8 cellular contexts compared by ENCODE assay signal in genomic region chr2:64987001-64987962, GRCh38. TPM values are rescaled to one million over a fixed set of nuclear protein-coding genes. Genes with fewer than 3 reads are reported as not detected.
DNase-seq lines count a peak whose midpoint lies in the region; ATAC-seq lines count a peak whose summit lies in the region.

No MANE protein-coding gene starts in this region.

- H2BK5ac ChIP-seq in mesenchymal stem cell (ENCODE audit: low read depth, low read length, poor library complexity, severe bottlenecking) = no peak overlapping the region

- no peak overlapping the region for H2AFZ ChIP-seq in mesenchymal stem cell (ENCODE audit: low read depth, low read length)

- peak overlapping the region; percentile 67 to 90 (median 86) for H3K4me3 Mint-ChIP-seq in IgD-negative memory B cell
- H3K4me3 Mint-ChIP-seq in activated naive CD8-positive, alpha-beta T cell treated with anti-CD3 and anti-CD28 coated beads, Interleukin-2, amount 50 U/mL, for 24 hours = peak overlapping the region; percentile 79

- peak overlapping the region; percentile 39 to 76 for H3K18ac ChIP-seq in mesenchymal stem cell (ENCODE audit: low read depth in 1 of 2, low read length in 2 of 2)

- no peaks in the 10 kb centered on the region for H3K27me3 Mint-ChIP-seq in IgD-negative memory B cell
- peaks cover 5% of the 10 kb centered on the region for H3K27me3 Mint-ChIP-seq in activated naive CD8-positive, alpha-beta T cell treated with anti-CD3 and anti-CD28 coated beads, Interleukin-2, amount 50 U/mL, for 24 hours

- H3K36me3 ChIP-seq in mesenchymal stem cell (ENCODE audit: control insufficient read depth in 1 of 2, insufficient read depth in 2 of 2, low read depth in 1 of 2, low read length in 2 of 2) = no peaks in the 10 kb centered on the region

- H3K23ac ChIP-seq in mesenchymal stem cell (ENCODE audit: low read length in 2 of 2) = no peak overlapping the region

- H3K27ac ChIP-seq in mesenchymal stem cell (ENCODE audit: low read length, poor library complexity, severe bottlenecking) = no peak overlapping the region

- no peak overlapping the region for H2BK15ac ChIP-seq in mesenchymal stem cell (ENCODE audit: low read depth, poor library complexity, severe bottlenecking)

- 73% methylated on average over 6 of the region's 6 CpGs for WGBS in mesenchymal stem cell

- peak overlapping the region; percentile 99 for H3K9ac ChIP-seq in mesenchymal stem cell (ENCODE audit: low read length)

- peaks cover 2% of the 10 kb centered on the region for H3K36me3 Mint-ChIP-seq in IgD-negative memory B cell
- H3K36me3 Mint-ChIP-seq in activated naive CD8-positive, alpha-beta T cell treated with anti-CD3 and anti-CD28 coated beads, Interleukin-2, amount 50 U/mL, for 24 hours (ENCODE audit: low read depth) = peaks cover 2% of the 10 kb centered on the region

- H2BK12ac ChIP-seq in mesenchymal stem cell (ENCODE audit: low read length in 2 of 2) = no peak overlapping the region

- peak overlapping the region in 1 of 2 experiments; percentile 89 for H3K4me3 ChIP-seq in mesenchymal stem cell (ENCODE audit: insufficient read depth in 1 of 2, low read depth in 1 of 2, low read length in 2 of 2)

- H3K27me3 ChIP-seq in mesenchymal stem cell (ENCODE audit: control insufficient read depth in 1 of 2, insufficient read depth in 1 of 2, low read length in 2 of 2) = peaks cover 0 to 7% of the 10 kb centered on the region in 2 experiments

- H3K14ac ChIP-seq in mesenchymal stem cell (ENCODE audit: low read length in 2 of 2) = no peak overlapping the region

- DNase-seq in NOMO-1 treated with DMSO at 0.1 percent for 48 hours (lab: John Stamatoyannopoulos, UW; ENCODE audit: unreplicated experiment) (peak; percentile 29), NOMO-1 treated with dmso at 0.1 percent for 144 hours (lab: John Stamatoyannopoulos, UW; ENCODE audit: unreplicated experiment) (no peak), mesenchymal stem cell (peak; percentile 33), NCI-H1092 treated with DMSO at 0.1 percent for 48 hours (lab: John Stamatoyannopoulos, UW) (no peak), cerebellar nuclear complex (lab: John Stamatoyannopoulos, UW) (no peak)
- no peak for DNase-seq in activated naive CD8-positive, alpha-beta T cell treated with anti-CD3 and anti-CD28 coated beads, Interleukin-2, amount 50 U/mL, for 24 hours
- no peak for DNase-seq in activated CD4-positive, CD25-positive, alpha-beta regulatory T cell (lab: John Stamatoyannopoulos, UW)

- peaks cover 23 to 27% (median 26%) of the 10 kb centered on the region in 3 donors for H3K4me1 Mint-ChIP-seq in IgD-negative memory B cell
- H3K4me1 Mint-ChIP-seq in activated naive CD8-positive, alpha-beta T cell treated with anti-CD3 and anti-CD28 coated beads, Interleukin-2, amount 50 U/mL, for 24 hours = peaks cover 42% of the 10 kb centered on the region

- H3K4ac ChIP-seq in mesenchymal stem cell (ENCODE audit: low read depth in 1 of 2, low read length in 2 of 2) = no peak overlapping the region

- ATAC-seq in activated naive CD8-positive, alpha-beta T cell treated with anti-CD3 and anti-CD28 coated beads, Interleukin-2, amount 50 U/mL, for 24 hours = no peak

- H4K8ac ChIP-seq in mesenchymal stem cell (ENCODE audit: low read length) = no peak overlapping the region

- H3K4me2 ChIP-seq in mesenchymal stem cell (ENCODE audit: low read length, poor library complexity, severe bottlenecking) = no peak overlapping the region

- peaks cover 12% of the 10 kb centered on the region for H3K4me1 ChIP-seq in mesenchymal stem cell (ENCODE audit: control insufficient read depth, insufficient read depth, low read depth, low read length)

- H2AK5ac ChIP-seq in mesenchymal stem cell (ENCODE audit: low read length, severe bottlenecking) = no peak overlapping the region

- no peaks in the 10 kb centered on the region for H3K9me3 ChIP-seq in mesenchymal stem cell (ENCODE audit: control insufficient read depth, low read length)

- H3K79me1 ChIP-seq in mesenchymal stem cell (replicated peaks; ENCODE audit: low read length, poor library complexity, severe bottlenecking) = peaks cover 1% of the 10 kb centered on the region

- H3K27ac Mint-ChIP-seq in IgD-negative memory B cell = peak overlapping the region in 1 of 3 donors; percentile 29
- H3K27ac Mint-ChIP-seq in activated naive CD8-positive, alpha-beta T cell treated with anti-CD3 and anti-CD28 coated beads, Interleukin-2, amount 50 U/mL, for 24 hours = peak overlapping the region; percentile 10

- H4K91ac ChIP-seq in mesenchymal stem cell (ENCODE audit: low read length) = no peak overlapping the region

- no peaks in the 10 kb centered on the region for H3K9me3 Mint-ChIP-seq in IgD-negative memory B cell
- H3K9me3 Mint-ChIP-seq in activated naive CD8-positive, alpha-beta T cell treated with anti-CD3 and anti-CD28 coated beads, Interleukin-2, amount 50 U/mL, for 24 hours = no peaks in the 10 kb centered on the region

- no peak overlapping the region for H2BK120ac ChIP-seq in mesenchymal stem cell (ENCODE audit: low read depth, low read length)

RNA-seq across cellular contexts. Expression of gene SLC1A4, which starts 1.9 kb away (rescaled TPM):
- polyA plus RNA-seq in IgD-negative memory B cell = 3.6 TPM
- 14.3 TPM for polyA plus RNA-seq in mesenchymal stem cell (2013, experiment 1 of 2)
- polyA plus RNA-seq in mesenchymal stem cell (2013, experiment 2 of 2) = 15.0 TPM

Comparison
In these comparisons a context has a peak if more than half of its experiments do, and no peak if none do; other contexts are left out.
1. DNase-seq: peak in NOMO-1 treated with DMSO at 0.1 percent for 48 hours (single experiment) and mesenchymal stem cell (single experiment); none in NOMO-1 treated with dmso at 0.1 percent for 144 hours (single experiment), activated naive CD8-positive, alpha-beta T cell treated with anti-CD3 and anti-CD28 coated beads, Interleukin-2, amount 50 U/mL, for 24 hours (single experiment), NCI-H1092 treated with DMSO at 0.1 percent for 48 hours (single experiment), activated CD4-positive, CD25-positive, alpha-beta regulatory T cell (0 of 4) and cerebellar nuclear complex (0 of 2).